Comparison of ENCODE assay signal across 25 cellular contexts in genomic region chr7:132542895-132543294, GRCh38.
"Had no signal": no experiment of that assay in that cellular context is flagged by ENCODE, and none has a peak within 500 bp of the region (broad histone marks: within the 10 kb centered on the region; RNA-seq: fewer than 3 reads in every experiment).

No MANE protein-coding gene starts in this region.

- DNase-seq: occipital lobe; ovary; posterior cingulate gyrus; psoas muscle; right cardiac atrium; right lobe of liver; sigmoid colon; small intestine; stimulated activated CD4-positive, alpha-beta T cell treated with anti-CD3 and anti-CD28 coated beads, Interleukin-15, amount 100 ng/mL, for 24 hours; stimulated activated CD4-positive, alpha-beta T cell treated with anti-CD3 and anti-CD28 coated beads, Interleukin-2, amount 100 ng/mL, for 24 hours; stimulated activated CD4-positive, alpha-beta T cell treated with anti-CD3 and anti-CD28 coated beads, Interleukin-2, amount 100 ng/mL, for 48 hours; stimulated activated CD4-positive, alpha-beta T cell treated with anti-CD3 and anti-CD28 coated beads, Interleukin-4, amount 100 ng/mL, for 24 hours; stimulated activated naive B cell treated with anti-CD40 and anti-IgM and Interleukin-4, amounts not matched to agents 10 μg/mL and 1 μg/mL and 100 μg/mL, for 72 hours; stimulated activated naive CD4-positive, alpha-beta T cell treated with Interleukin-2 at 50 U/mL for 16 hours; stomach; thyroid gland; trophoblast cell; upper lobe of left lung had no signal

- H3K36me3 ChIP-seq: neural progenitor cell, ovary, right lobe of liver, sigmoid colon, stomach, thyroid gland, tibial nerve, upper lobe of left lung, vagina had no signal

- H3K4me1 ChIP-seq: psoas muscle, right lobe of liver, stomach, thyroid gland, tibial nerve, upper lobe of left lung, vagina had no signal

- ATAC-seq: psoas muscle; right cardiac atrium; right lobe of liver; stimulated activated effector memory CD8-positive, alpha-beta T cell treated with anti-CD3 and anti-CD28 coated beads, Interleukin-12 subunit alpha, Interleukin-12 subunit beta, amount 100 ng/mL, for 72 hours; stimulated activated naive B cell treated with anti-CD40 and anti-IgM and Interleukin-4, amounts not matched to agents 10 μg/mL and 1 μg/mL and 100 μg/mL, for 72 hours had no signal

- H2AFZ ChIP-seq: neural progenitor cell, parathyroid adenoma had no signal

- H3K27ac ChIP-seq: neural progenitor cell, ovary, parathyroid adenoma, psoas muscle, right lobe of liver, sigmoid colon, stomach, thoracic aorta, thyroid gland, tibial nerve, upper lobe of left lung, vagina had no signal

- H3K27me3 ChIP-seq: ovary, right lobe of liver, sigmoid colon, thyroid gland, tibial nerve, upper lobe of left lung, vagina had no signal

- FAIRE-seq: small intestine, urothelium cell line had no signal

- H3K9ac ChIP-seq: neural progenitor cell, parathyroid adenoma had no signal

- H3K79me2 ChIP-seq: parathyroid adenoma had no signal

- H3K9me3 ChIP-seq: ovary, psoas muscle, right lobe of liver, thyroid gland, vagina had no signal

- H3K4me3 ChIP-seq: neural progenitor cell, ovary, psoas muscle, right lobe of liver, sigmoid colon, stomach, thoracic aorta, thyroid gland, tibial nerve, upper lobe of left lung, vagina had no signal
